Comparison of ENCODE assay signal across 20 cellular contexts in genomic region chr1:28925350-28925891, GRCh38. TPM values are rescaled to one million over a fixed set of nuclear protein-coding genes. Genes with fewer than 3 reads are reported as not detected.
A peak's percentile ranks its signal among the peaks of the same experiment; 100 is the strongest.
DNase-seq lines count a peak whose midpoint lies in the region; ATAC-seq, FAIRE-seq and TF ChIP-seq lines count a peak whose summit lies in the region.
"Had no signal": no experiment of that assay in that cellular context is flagged by ENCODE, and none has a peak within 500 bp of the region (broad histone marks: within the 10 kb centered on the region; RNA-seq: fewer than 3 reads in every experiment).

No MANE protein-coding gene starts in this region.

- TF ChIP-seq POLR2A in K562 (conservative IDR thresholded peaks at IDR 0.05) (no peak), spleen (IDR thresholded peaks at IDR 0.05) (no peak)

- H3K9me1 ChIP-seq in K562 (ENCODE audit: control insufficient read depth, insufficient read depth, low read length): no peaks in the 10 kb centered on the region

- no peak overlapping the region for H3K4me2 ChIP-seq in SU-DHL-6 (ENCODE audit: low read depth, low read length, poor library complexity, severe bottlenecking)
- no peak overlapping the region; the same call in 1 of the 2 replicates for H3K4me2 ChIP-seq in K562 (ENCODE audit: insufficient read depth, low read length)

- no peak overlapping the region for H3K4me3 Mint-ChIP-seq in activated T-cell treated with anti-CD3 and anti-CD28 coated beads, Interleukin-2, amount 50 U/mL, for 24 hours

- H3K27me3 Mint-ChIP-seq in activated T-cell treated with anti-CD3 and anti-CD28 coated beads, Interleukin-2, amount 50 U/mL, for 24 hours: no peaks in the 10 kb centered on the region

- H3K9me3 ChIP-seq in SU-DHL-6 (ENCODE audit: insufficient read depth, low read length) (no peaks in the 10 kb centered on the region), K562 (replicated peaks; ENCODE audit: control insufficient read depth, insufficient read depth, low read depth, low read length) (no peaks in the 10 kb centered on the region), spleen (no peaks in the 10 kb centered on the region)
- H3K9me3 ChIP-seq: heart right ventricle had no signal

- no peak for TF ChIP-seq EP300 in K562 (IDR thresholded peaks at IDR 0.05; ENCODE audit: low read length)

- H3K36me3 ChIP-seq in SU-DHL-6 (ENCODE audit: low read length): no peaks in the 10 kb centered on the region
- peaks cover 6% of the 10 kb centered on the region; the same call in 2 of the 3 replicates for H3K36me3 ChIP-seq in K562 (ENCODE audit: control insufficient read depth, insufficient read depth, low read length)
- H3K36me3 ChIP-seq in spleen: no peaks in the 10 kb centered on the region
- H3K36me3 ChIP-seq: heart right ventricle had no signal

- H3K4me3 ChIP-seq in SU-DHL-6 (ENCODE audit: insufficient read depth, low read length, poor library complexity, severe bottlenecking): no peak overlapping the region
- no peak overlapping the region for H3K4me3 ChIP-seq in K562
- no peak overlapping the region for H3K4me3 ChIP-seq in spleen
- H3K4me3 ChIP-seq: heart right ventricle had no signal

- peak overlapping the region; percentile 91; the same call in 1 of the 2 replicates for H3K27ac ChIP-seq in SU-DHL-6 (ENCODE audit: low read depth, low read length)
- peak overlapping the region; percentile 86; the same call in 2 of the 3 replicates for H3K27ac ChIP-seq in K562 (ENCODE audit: extremely low read depth, low read depth, low read length)
- H3K27ac ChIP-seq in spleen: peak overlapping the region; percentile 65 to 90 (median 85)

- no TSS peak for BruUV-seq in K562 (replicated peaks; lab: Mats Ljungman, UMichigan)

- POLR2A ChIA-PET in K562 (lab: Yijun Ruan, JAX): interaction anchor here (5.2 kb wide), 1 partner anchor 12 kb away, joined by 35 read pairs; the partner anchor contains the start of gene EPB41

- ATAC-seq in K562: no peak
- ATAC-seq in GM21825 (IDR thresholded peaks at IDR 0.05; ENCODE audit: unreplicated experiment): no peak
- ATAC-seq in HG03095 (IDR thresholded peaks at IDR 0.05; ENCODE audit: unreplicated experiment): no peak
- ATAC-seq: heart right ventricle, right cardiac atrium had no signal

- H3K9ac ChIP-seq in SU-DHL-6 (ENCODE audit: low read length): no peak overlapping the region
- no peak overlapping the region for H3K9ac ChIP-seq in K562 (ENCODE audit: insufficient read depth in 1 of 2, low read depth in 2 of 2, low read length in 2 of 2)

- no peaks in the 10 kb centered on the region for H3K9me2 ChIP-seq in SU-DHL-6 (replicated peaks; ENCODE audit: insufficient read depth, low read length)

- H4K20me1 ChIP-seq in SU-DHL-6 (ENCODE audit: low read depth, low read length) (peaks cover 8% of the 10 kb centered on the region), K562 (replicated peaks; ENCODE audit: control insufficient read depth, insufficient read depth, low read length) (no peaks in the 10 kb centered on the region)

- H3K79me2 ChIP-seq in SU-DHL-6 (ENCODE audit: insufficient read depth, low read length): peaks cover 86% of the 10 kb centered on the region
- peaks cover 94% of the 10 kb centered on the region for H3K79me2 ChIP-seq in K562 (ENCODE audit: control insufficient read depth, insufficient read depth, low read length)

- TF ChIP-seq RAD21 in K562 (CRISPR knock-in tag; conservative IDR thresholded peaks at IDR 0.05 in 1 of 2, IDR thresholded peaks at IDR 0.05 in 1 of 2): no peak

- TF ChIP-seq CTCF in SU-DHL-6 (IDR thresholded peaks at IDR 0.05; ENCODE audit: insufficient read depth, low read length, poor library complexity, severe bottlenecking) (no peak), K562 (IDR thresholded peaks at IDR 0.05 in 2 of 3, conservative IDR thresholded peaks at IDR 0.05 in 1 of 3; ENCODE audit: insufficient read depth in 2 of 3, low read depth in 1 of 3, low read length in 3 of 3) (no peak), spleen (IDR thresholded peaks at IDR 0.05 in 8 of 11, conservative IDR thresholded peaks at IDR 0.05 in 3 of 11) (no peak)

- in situ Hi-C loops in K562 (cut with MboI): no loop called here

- H3K4me1 ChIP-seq in K562 (replicated peaks in 1 of 2; ENCODE audit: control insufficient read depth in 2 of 2, insufficient read depth in 2 of 2, low read length in 2 of 2) (peaks cover 26 to 34% of the 10 kb centered on the region in 2 experiments; a peak in 4 of 5 replicates), spleen (peaks cover 27 to 94% (median 52%) of the 10 kb centered on the region in 6 donors)

- CTCF ChIA-PET in K562 (lab: Yijun Ruan, JAX; ENCODE audit: low intra/inter-chr PET ratio): no interaction called here

- no peaks in the 10 kb centered on the region for H3K9me3 Mint-ChIP-seq in activated T-cell treated with anti-CD3 and anti-CD28 coated beads, Interleukin-2, amount 50 U/mL, for 24 hours

- H3K36me3 Mint-ChIP-seq in activated T-cell treated with anti-CD3 and anti-CD28 coated beads, Interleukin-2, amount 50 U/mL, for 24 hours (ENCODE audit: low read depth): no peaks in the 10 kb centered on the region

- WGBS in K562 (ENCODE audit: insufficient coverage, low coverage, missing lambda C conversion rate): 92% methylated on average over 4 of the region's 4 CpGs
- 93 to 97% (median 97%) methylated on average over 4 of the region's 4 CpGs for WGBS in spleen, 5 donors

- intact Hi-C loops in K562 (cut with micrococcal nuclease): loop anchor here (5.0 kb wide), 1 partner anchor 107 kb away; no protein-coding TSS in a partner anchor
- intact Hi-C loops in spleen (cut with DNase I; ENCODE audit: low total_unique reads): no loop called here

- H3F3A ChIP-seq in SU-DHL-6 (ENCODE audit: insufficient read depth): peaks cover 34% of the 10 kb centered on the region

- H3K4me1 Mint-ChIP-seq in activated T-cell treated with anti-CD3 and anti-CD28 coated beads, Interleukin-2, amount 50 U/mL, for 24 hours (ENCODE audit: low read depth): peaks cover 61% of the 10 kb centered on the region

- H3K27me3 ChIP-seq in SU-DHL-6 (ENCODE audit: low read length) (no peaks in the 10 kb centered on the region), K562 (ENCODE audit: control insufficient read depth in 2 of 2, insufficient read depth in 2 of 2, low read length in 2 of 2) (no peaks in the 10 kb centered on the region), spleen (replicated peaks in 1 of 7) (no peaks in the 10 kb centered on the region)
- H3K27me3 ChIP-seq: heart right ventricle had no signal

- FAIRE-seq in K562 (lab: Jason Lieb, UNC): peak; percentile 51
- FAIRE-seq: islet of Langerhans, urothelium cell line had no signal

- DNase-seq in activated T-cell treated with anti-CD3 and anti-CD28 coated beads, Interleukin-2, amount 50 U/mL, for 24 hours: no peak
- DNase-seq in activated T-cell treated with anti-CD3 and anti-CD28 coated beads for 4 hours (no peak), K562 (ENCODE audit: extremely low read depth in 1 of 4, low spot score in 3 of 4) (no peak), spleen (no peak), DMS153 treated with DMSO at 0.1 percent for 48 hours (lab: John Stamatoyannopoulos, UW; ENCODE audit: unreplicated experiment) (no peak)
- DNase-seq: amniotic stem cell; effector CD4-positive, alpha-beta T cell; EL; heart right ventricle; mesendoderm; NCI-H1417; NCI-H2171 treated with DMSO at 0.1 percent for 48 hours; NCI-H748 treated with DMSO at 0.1 percent for 48 hours; nucleus accumbens; right cardiac atrium had no signal

- no peak overlapping the region for H2AFZ ChIP-seq in SU-DHL-6 (ENCODE audit: low read depth, low read length, severe bottlenecking)
- H2AFZ ChIP-seq in K562 (ENCODE audit: low read depth, low read length): no peak overlapping the region

- peak overlapping the region; percentile 89 for H3K27ac Mint-ChIP-seq in activated T-cell treated with anti-CD3 and anti-CD28 coated beads, Interleukin-2, amount 50 U/mL, for 24 hours

TF ChIP-seq in K562, 482 proteins besides CTCF, POLR2A, EP300 and RAD21 (continues in another document):
- TF ChIP-seq ARID1B (IDR thresholded peaks at IDR 0.05): peak; percentile 53
- no peak for TF ChIP-seq RBM25 (IDR thresholded peaks at IDR 0.05; ENCODE audit: low read depth, low read length, severe bottlenecking)
- 0 out of 2 replicates have a peak, but pooled peaks have one; percentile 32 for TF ChIP-seq TRIM28 (IDR thresholded peaks at IDR 0.05)
- no peak for TF ChIP-seq GTF2E2 (tag; IDR thresholded peaks at IDR 0.05)
- no peak for TF ChIP-seq CREB5 (CRISPR knock-in tag; IDR thresholded peaks at IDR 0.05)
- 0 out of 2 replicates have a peak, but pooled peaks have one; percentile 19 for TF ChIP-seq PHB2 (IDR thresholded peaks at IDR 0.05; ENCODE audit: low read depth)

RNA-seq across cellular contexts. Expression of gene EPB41, which starts 11.1 kb away (rescaled TPM):
- total RNA-seq in K562 (2011; cell fraction: chromatin; rRNA removed; ENCODE audit: low replicate concordance): 277 and 637 TPM in 2 replicates
- total RNA-seq in K562 (2011; cell fraction: nucleolus; rRNA removed): 152 and 208 TPM in 2 replicates
- 354 and 569 TPM in 2 replicates for total RNA-seq in K562 (2011; cell fraction: nucleoplasm; rRNA removed)
- 141 and 146 TPM in 2 replicates for total RNA-seq in K562 (2014; rRNA removed)
- total RNA-seq in K562 (2014; rRNA removed; fragmentation: Illumina TruSeq; extraction: Trizol): 169 and 175 TPM in 2 replicates
- 186 and 188 TPM in 2 replicates for total RNA-seq in K562 (2015; rRNA removed; fragmentation: Illumina TruSeq; extraction: Trizol)
- 141 and 147 TPM in 2 replicates for total RNA-seq in K562 (2021)
- 185 and 213 TPM in 2 replicates for polyA plus RNA-seq in K562 (2011; rRNA removed)
- 72.3 and 123 TPM in 2 replicates for polyA plus RNA-seq in K562 (2011; cell fraction: cytosol; rRNA removed)
- 68.9 and 82.0 TPM in 2 replicates for polyA plus RNA-seq in K562 (2011; cell fraction: nucleus; rRNA removed)
- 89.0 and 98.6 TPM in 2 replicates for polyA plus RNA-seq in K562 (2012)
- 150 and 201 TPM in 2 replicates for polyA plus RNA-seq in K562 (2014; fragmentation: Illumina TruSeq; extraction: Trizol)
- polyA plus RNA-seq in K562 (2014; fragmentation: Nextera tagmentation; extraction: Ambion mirVana): 1 to 10 TPM; 3.7 to 7.0 TPM
- polyA plus RNA-seq in K562 (2014; rRNA removed): 105 and 123 TPM in 2 replicates
- 313 and 341 TPM in 2 replicates for polyA minus RNA-seq in K562 (2011; rRNA and poly(A)+ RNA removed)
- polyA minus RNA-seq in K562 (2011; cell fraction: cytosol; rRNA and poly(A)+ RNA removed): 113 and 123 TPM in 2 replicates
- polyA minus RNA-seq in K562 (2011; cell fraction: nucleus; rRNA and poly(A)+ RNA removed): 54.0 and 104 TPM in 2 replicates
- 100 to 1,000 TPM in 1 of 7 donors, 10 to 100 TPM in 6; 53.6 to 156 (median 82.3) TPM for total RNA-seq in spleen
- 10 to 100 TPM in 1 of 3 donors, 1 to 10 TPM in 2; 6.3 to 14.8 (median 8.7) TPM for polyA plus RNA-seq in spleen
